ENCODE assay signal across 13 cellular contexts in the genomic region with DNA sequence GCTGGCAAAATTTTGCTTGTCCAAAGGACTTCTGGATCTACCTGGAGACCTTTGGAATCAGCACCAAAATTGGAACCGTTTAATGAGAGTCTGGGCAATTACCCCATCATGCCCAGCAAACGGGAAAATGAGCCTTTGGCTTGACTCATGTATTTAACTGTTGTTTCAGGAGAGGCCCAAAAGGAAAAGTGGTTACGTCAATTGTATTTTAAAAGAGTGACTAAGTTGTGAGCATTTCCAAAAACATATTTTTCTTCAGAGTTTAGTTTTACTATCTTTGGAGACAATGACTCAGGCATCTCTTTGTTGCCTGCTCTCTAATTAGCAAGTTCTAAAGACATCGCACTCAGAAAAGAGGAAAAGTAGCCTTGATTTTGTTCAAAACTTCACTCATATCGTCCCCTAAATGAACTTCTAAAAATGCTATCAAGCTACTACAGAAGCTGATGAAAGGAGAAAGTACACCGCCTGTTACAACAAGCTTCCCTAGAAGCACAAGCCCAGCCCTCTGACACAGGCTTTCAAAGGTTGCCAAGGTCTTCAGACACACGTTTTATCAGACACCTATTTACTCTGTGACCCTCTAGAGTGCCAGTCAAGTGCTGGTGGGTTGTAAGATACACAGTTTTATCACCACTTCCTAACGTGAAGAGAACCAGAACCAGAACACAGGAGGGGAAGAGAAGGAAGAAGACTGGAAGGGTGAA.
A peak's percentile ranks its signal among the peaks of the same experiment; 100 is the strongest.
DNase-seq lines count a peak whose midpoint lies in the region; ATAC-seq and TF ChIP-seq lines count a peak whose summit lies in the region.
"Had no signal": no experiment of that assay in that cellular context is flagged by ENCODE, and none has a peak within 500 bp of the region (broad histone marks: within the 10 kb centered on the region; RNA-seq: fewer than 3 reads in every experiment).

No MANE protein-coding gene starts in this region.

- H3K79me2 ChIP-seq in DND-41 (ENCODE audit: insufficient read depth, low read length) = no peaks in the 10 kb centered on the region
- no peaks in the 10 kb centered on the region for H3K79me2 ChIP-seq in fibroblast of lung (ENCODE audit: control insufficient read depth, insufficient read depth, low read length)
- H3K79me2 ChIP-seq in neural progenitor cell (ENCODE audit: low read depth) = no peaks in the 10 kb centered on the region

- TF ChIP-seq CTCF in DND-41 (IDR thresholded peaks at IDR 0.05; ENCODE audit: borderline replicate concordance, extremely low read depth, low read length, poor library complexity, severe bottlenecking) (no peak), fibroblast of lung (conservative IDR thresholded peaks at IDR 0.05 in 1 of 2, IDR thresholded peaks at IDR 0.05 in 1 of 2; ENCODE audit: low read depth in 1 of 2, low read length in 2 of 2) (no peak), neural progenitor cell (IDR thresholded peaks at IDR 0.05) (no peak), progenitor cell of endocrine pancreas (IDR thresholded peaks at IDR 0.05; ENCODE audit: unreplicated experiment) (no peak)

- no peak overlapping the region for H3K4me2 ChIP-seq in DND-41 (ENCODE audit: insufficient read depth, low read length)
- H3K4me2 ChIP-seq in fibroblast of lung (ENCODE audit: extremely low read depth, insufficient read depth, low read length) = peak overlapping the region; percentile 59
- H3K4me2 ChIP-seq in neural progenitor cell = peak overlapping the region; percentile 38

- H4K20me1 ChIP-seq in DND-41 (ENCODE audit: insufficient read depth, low read length) = no peaks in the 10 kb centered on the region
- no peaks in the 10 kb centered on the region for H4K20me1 ChIP-seq in fibroblast of lung (ENCODE audit: control insufficient read depth, extremely low read depth, insufficient read depth, low read length)
- H4K20me1 ChIP-seq in neural progenitor cell (ENCODE audit: low read depth) = no peaks in the 10 kb centered on the region

- no peak overlapping the region for H3K27ac Mint-ChIP-seq in neural progenitor cell
- H3K27ac Mint-ChIP-seq in activated CD8-positive, alpha-beta memory T cell treated with anti-CD3 and anti-CD28 coated beads, Interleukin-2, amount 10 ng/mL, durations not matched to agents 7 days and 5 days = no peak overlapping the region
- no peak overlapping the region for H3K27ac Mint-ChIP-seq in progenitor cell of endocrine pancreas
- H3K27ac Mint-ChIP-seq: activated naive CD8-positive, alpha-beta T cell treated with anti-CD3 and anti-CD28 coated beads for 36 hours; CD4-positive, alpha-beta memory T cell had no signal

- H3K27me3 ChIP-seq in DND-41 (ENCODE audit: insufficient read depth, low read length, poor library complexity) (no peaks in the 10 kb centered on the region), fibroblast of lung (ENCODE audit: control insufficient read depth, insufficient read depth, low read length) (no peaks in the 10 kb centered on the region), neural progenitor cell (no peaks in the 10 kb centered on the region)

- no peaks in the 10 kb centered on the region for H3K27me3 Mint-ChIP-seq in neural progenitor cell (ENCODE audit: insufficient read depth, low read depth)
- H3K27me3 Mint-ChIP-seq in activated CD8-positive, alpha-beta memory T cell treated with anti-CD3 and anti-CD28 coated beads, Interleukin-2, amount 10 ng/mL, durations not matched to agents 7 days and 5 days = no peaks in the 10 kb centered on the region
- H3K27me3 Mint-ChIP-seq in progenitor cell of endocrine pancreas = no peaks in the 10 kb centered on the region
- H3K27me3 Mint-ChIP-seq: activated naive CD8-positive, alpha-beta T cell treated with anti-CD3 and anti-CD28 coated beads for 36 hours; CD4-positive, alpha-beta memory T cell had no signal

- H3K27ac ChIP-seq in DND-41 (ENCODE audit: low read length) (no peak overlapping the region), fibroblast of lung (ENCODE audit: insufficient read depth, low read length) (peak overlapping the region; percentile 80), neural progenitor cell (no peak overlapping the region)

- CTCF ChIA-PET in activated CD8-positive, alpha-beta memory T cell treated with anti-CD3 and anti-CD28 coated beads, Interleukin-2, amount 10 ng/mL, durations not matched to agents 7 days and 5 days (lab: Charles Lee) = no interaction called here

- H3F3A ChIP-seq in neural progenitor cell (ENCODE audit: low read depth) = no peaks in the 10 kb centered on the region

- H3K4me3 Mint-ChIP-seq in neural progenitor cell = no peak overlapping the region
- no peak overlapping the region for H3K4me3 Mint-ChIP-seq in activated CD8-positive, alpha-beta memory T cell treated with anti-CD3 and anti-CD28 coated beads, Interleukin-2, amount 10 ng/mL, durations not matched to agents 7 days and 5 days
- no peak overlapping the region for H3K4me3 Mint-ChIP-seq in progenitor cell of endocrine pancreas (ENCODE audit: low read depth)
- H3K4me3 Mint-ChIP-seq: activated naive CD8-positive, alpha-beta T cell treated with anti-CD3 and anti-CD28 coated beads for 36 hours; CD4-positive, alpha-beta memory T cell had no signal

- H2AFZ ChIP-seq in DND-41 (ENCODE audit: low read depth, low read length) = peak overlapping the region; percentile 43; the same call in 1 of the 2 replicates
- peak overlapping the region; percentile 80 for H2AFZ ChIP-seq in fibroblast of lung (ENCODE audit: low read length)
- H2AFZ ChIP-seq in neural progenitor cell (replicated peaks) = no peak overlapping the region

- H3K9ac ChIP-seq in DND-41 (ENCODE audit: low read depth, low read length) = no peak overlapping the region
- H3K9ac ChIP-seq in fibroblast of lung (ENCODE audit: insufficient read depth, low read length) = peak overlapping the region; percentile 7
- no peak overlapping the region for H3K9ac ChIP-seq in neural progenitor cell

- DNase-seq in DND-41 (no peak), RPMI7951 (ENCODE audit: low read depth) (peak; percentile 86), fibroblast of lung (ENCODE audit: low read depth in 2 of 2) (peak; percentile 87 to 92), neural progenitor cell (ENCODE audit: low spot score) (no peak), progenitor cell of endocrine pancreas (ENCODE audit: low spot score, unreplicated experiment) (no peak)
- no peak for DNase-seq in activated CD8-positive, alpha-beta memory T cell treated with anti-CD3 and anti-CD28 coated beads, Interleukin-2, amount 10 ng/mL, durations not matched to agents 7 days and 5 days
- DNase-seq: activated naive CD8-positive, alpha-beta T cell treated with anti-CD3 and anti-CD28 coated beads for 36 hours; CD4-positive, alpha-beta memory T cell; stimulated activated CD4-positive, alpha-beta T cell treated with anti-CD3 and anti-CD28 coated beads, Interleukin-15, amount 100 ng/mL, for 24 hours; stimulated activated naive CD4-positive, alpha-beta T cell treated with Interleukin-2 at 50 U/mL for 16 hours had no signal

- no peaks in the 10 kb centered on the region for H3K9me3 ChIP-seq in DND-41 (ENCODE audit: insufficient read depth, low read length, severe bottlenecking)
- H3K9me3 ChIP-seq in fibroblast of lung (ENCODE audit: control insufficient read depth, insufficient read depth, low read depth, low read length) = no peaks in the 10 kb centered on the region
- no peaks in the 10 kb centered on the region for H3K9me3 ChIP-seq in neural progenitor cell (ENCODE audit: low read depth)

- ATAC-seq in DND-41 (ENCODE audit: insufficient read depth, low read depth) (no peak), GM19351 (IDR thresholded peaks at IDR 0.05; ENCODE audit: unreplicated experiment) (no peak), GM18861 (IDR thresholded peaks at IDR 0.05; ENCODE audit: unreplicated experiment) (no peak)
- ATAC-seq in activated CD8-positive, alpha-beta memory T cell treated with anti-CD3 and anti-CD28 coated beads, Interleukin-2, amount 10 ng/mL, durations not matched to agents 7 days and 5 days = no peak
- ATAC-seq: GM12878 had no signal

- H3K4me3 ChIP-seq in DND-41 (ENCODE audit: low read depth in 1 of 2, low read length in 2 of 2) (no peak overlapping the region), fibroblast of lung (replicated peaks in 1 of 4; ENCODE audit: control extremely low read depth in 1 of 4, insufficient read depth in 1 of 4, low read depth in 3 of 4, low read length in 4 of 4) (no peak overlapping the region), neural progenitor cell (no peak overlapping the region)
- H3K4me3 ChIP-seq: GM12878 had no signal

- H3K36me3 Mint-ChIP-seq in neural progenitor cell (no peaks in the 10 kb centered on the region), progenitor cell of endocrine pancreas (ENCODE audit: insufficient read depth) (no peaks in the 10 kb centered on the region)
- no peaks in the 10 kb centered on the region for H3K36me3 Mint-ChIP-seq in activated CD8-positive, alpha-beta memory T cell treated with anti-CD3 and anti-CD28 coated beads, Interleukin-2, amount 10 ng/mL, durations not matched to agents 7 days and 5 days
- H3K36me3 Mint-ChIP-seq: activated naive CD8-positive, alpha-beta T cell treated with anti-CD3 and anti-CD28 coated beads for 36 hours; CD4-positive, alpha-beta memory T cell had no signal

- no peaks in the 10 kb centered on the region for H3K4me1 ChIP-seq in DND-41 (ENCODE audit: insufficient read depth, low read length)
- peaks cover 7% of the 10 kb centered on the region for H3K4me1 ChIP-seq in fibroblast of lung (ENCODE audit: control insufficient read depth, extremely low read depth, insufficient read depth, low read length)
- H3K4me1 ChIP-seq in neural progenitor cell = peaks cover 5% of the 10 kb centered on the region

- H3K36me3 ChIP-seq in DND-41 (ENCODE audit: insufficient read depth, low read length) = no peaks in the 10 kb centered on the region
- H3K36me3 ChIP-seq in fibroblast of lung (ENCODE audit: control insufficient read depth, insufficient read depth, low read length) = no peaks in the 10 kb centered on the region
- H3K36me3 ChIP-seq in neural progenitor cell = no peaks in the 10 kb centered on the region

- H3K4me1 Mint-ChIP-seq in neural progenitor cell (peaks cover 3% of the 10 kb centered on the region), progenitor cell of endocrine pancreas (ENCODE audit: low read depth) (peaks cover 1% of the 10 kb centered on the region)
- H3K4me1 Mint-ChIP-seq in activated CD8-positive, alpha-beta memory T cell treated with anti-CD3 and anti-CD28 coated beads, Interleukin-2, amount 10 ng/mL, durations not matched to agents 7 days and 5 days = no peaks in the 10 kb centered on the region
- H3K4me1 Mint-ChIP-seq: activated naive CD8-positive, alpha-beta T cell treated with anti-CD3 and anti-CD28 coated beads for 36 hours; CD4-positive, alpha-beta memory T cell had no signal

- H3K9me3 Mint-ChIP-seq in neural progenitor cell = peaks cover 2% of the 10 kb centered on the region
- peaks cover 2% of the 10 kb centered on the region for H3K9me3 Mint-ChIP-seq in activated CD8-positive, alpha-beta memory T cell treated with anti-CD3 and anti-CD28 coated beads, Interleukin-2, amount 10 ng/mL, durations not matched to agents 7 days and 5 days (ENCODE audit: low read depth)
- H3K9me3 Mint-ChIP-seq in progenitor cell of endocrine pancreas (ENCODE audit: low read depth) = peaks cover 13% of the 10 kb centered on the region

Comparison
In these comparisons a context has a peak if more than half of its experiments do, and no peak if none do; other contexts are left out.
1. DNase-seq: peak in RPMI7951 (single experiment) and fibroblast of lung (2 of 2); none in DND-41 (single experiment), neural progenitor cell (single experiment), activated CD8-positive, alpha-beta memory T cell treated with anti-CD3 and anti-CD28 coated beads, Interleukin-2, amount 10 ng/mL, durations not matched to agents 7 days and 5 days (single experiment) and progenitor cell of endocrine pancreas (single experiment).